8 cellular contexts compared by ENCODE assay signal in genomic region chr15:90232941-90233700, GRCh38. TPM values are rescaled to one million over a fixed set of nuclear protein-coding genes. Genes with fewer than 3 reads are reported as not detected.
A peak's percentile ranks its signal among the peaks of the same experiment; 100 is the strongest.
DNase-seq lines count a peak whose midpoint lies in the region; ATAC-seq and TF ChIP-seq lines count a peak whose summit lies in the region.

No MANE protein-coding gene starts in this region.

- H3K4me3 Mint-ChIP-seq in T-helper 2 cell treated with Interferon-gamma antibody and Interleukin-4, amounts not matched to agents 5 μg/mL and 100 μg/mL, for 36 hours: peak overlapping the region; percentile 96
- H3K4me3 Mint-ChIP-seq in MCF 10A (ENCODE audit: unreplicated experiment): peak overlapping the region; percentile 85

- CTCF ChIA-PET in MCF 10A (lab: Yijun Ruan, JAX): interaction anchor here (0.6 to 4.8 kb wide), 22 partner anchors 12 to 368 kb away, joined by 3 to 48 read pairs (median 4); partner anchors contain the start of genes ARPIN and TTLL13

- DNase-seq in DMS153 treated with DMSO at 0.1 percent for 48 hours (lab: John Stamatoyannopoulos, UW; ENCODE audit: unreplicated experiment): peak; percentile 1
- DNase-seq in HT-29 (ENCODE audit: low spot score): peak; percentile 96
- peak; percentile 73 for DNase-seq in T-helper 2 cell treated with Interferon-gamma antibody and Interleukin-4, amounts not matched to agents 5 μg/mL and 100 μg/mL, for 36 hours (ENCODE audit: low spot score)
- DNase-seq in MCF 10A (ENCODE audit: unreplicated experiment): peak; percentile 77
- DNase-seq in islet precursor cell: peak; percentile 86
- peak; percentile 38 to 61 for DNase-seq in stimulated activated CD4-positive, alpha-beta T cell treated with anti-CD3 and anti-CD28 coated beads, Interleukin-1b, Interleukin-23, amount 100 ng/mL, for 4 hours (ENCODE audit: low read depth in 2 of 2)
- DNase-seq in NCI-H1436 treated with DMSO at 0.1 percent for 48 hours (lab: John Stamatoyannopoulos, UW): no peak

- BruUV-seq in MCF 10A (replicated peaks; lab: Mats Ljungman, UMichigan): TSS peak; percentile 46

- POLR2A ChIA-PET in MCF 10A (lab: Yijun Ruan, JAX): interaction anchor here (0.6 to 4.7 kb wide), 31 partner anchors 9 to 755 kb away, joined by 3 to 66 read pairs (median 5); partner anchors contain the start of genes AP3S2, NGRN, SEMA4B and TTLL13

- H3K4me1 Mint-ChIP-seq in T-helper 2 cell treated with Interferon-gamma antibody and Interleukin-4, amounts not matched to agents 5 μg/mL and 100 μg/mL, for 36 hours (ENCODE audit: low read depth): peaks cover 36% of the 10 kb centered on the region
- peaks cover 19% of the 10 kb centered on the region for H3K4me1 Mint-ChIP-seq in MCF 10A (ENCODE audit: insufficient read depth, unreplicated experiment)

- no peaks in the 10 kb centered on the region for H3K27me3 Mint-ChIP-seq in T-helper 2 cell treated with Interferon-gamma antibody and Interleukin-4, amounts not matched to agents 5 μg/mL and 100 μg/mL, for 36 hours (ENCODE audit: low read depth)
- H3K27me3 Mint-ChIP-seq in MCF 10A (ENCODE audit: insufficient read depth, unreplicated experiment): no peaks in the 10 kb centered on the region

- intact Hi-C loops in MCF 10A (cut with micrococcal nuclease): loop anchor here (1.0 to 5.0 kb wide), 3 partner anchors 53 to 336 kb away; no protein-coding TSS in a partner anchor

- H3K36me3 Mint-ChIP-seq in T-helper 2 cell treated with Interferon-gamma antibody and Interleukin-4, amounts not matched to agents 5 μg/mL and 100 μg/mL, for 36 hours (ENCODE audit: low read depth): peaks cover 50% of the 10 kb centered on the region
- H3K36me3 Mint-ChIP-seq in MCF 10A (ENCODE audit: insufficient read depth, unreplicated experiment): peaks cover 36% of the 10 kb centered on the region

- peak; percentile 56 for TF ChIP-seq CTCF in MCF 10A (IDR thresholded peaks at IDR 0.05; ENCODE audit: unreplicated experiment)

- H3K27ac Mint-ChIP-seq in T-helper 2 cell treated with Interferon-gamma antibody and Interleukin-4, amounts not matched to agents 5 μg/mL and 100 μg/mL, for 36 hours: peak overlapping the region; percentile 95
- peak overlapping the region; percentile 12 for H3K27ac Mint-ChIP-seq in MCF 10A (ENCODE audit: low read depth, unreplicated experiment)

- ATAC-seq in GM21367 (IDR thresholded peaks at IDR 0.05; ENCODE audit: unreplicated experiment): peak; percentile 26

- no peaks in the 10 kb centered on the region for H3K9me3 Mint-ChIP-seq in T-helper 2 cell treated with Interferon-gamma antibody and Interleukin-4, amounts not matched to agents 5 μg/mL and 100 μg/mL, for 36 hours
- H3K9me3 Mint-ChIP-seq in MCF 10A (ENCODE audit: unreplicated experiment): no peaks in the 10 kb centered on the region

RNA-seq across cellular contexts. Expression of gene CIB1, which starts 0.6 kb away (rescaled TPM):
- 165 and 178 TPM in 2 replicates for total RNA-seq in HT-29 (2014; rRNA removed; shearing (Covaris generic))
- 45.6 and 50.5 TPM in 2 replicates for total RNA-seq in MCF 10A (2022)

RNA-seq across cellular contexts. Expression of gene GDPGP1, which starts 0.9 kb away (rescaled TPM):
- total RNA-seq in HT-29 (2014; rRNA removed; shearing (Covaris generic)): 13.7 and 15.1 TPM in 2 replicates
- 3.4 and 6.6 TPM in 2 replicates for total RNA-seq in MCF 10A (2022)

RNA-seq across cellular contexts. Expression of gene TTLL13, which starts 16.2 kb away (rescaled TPM):
- total RNA-seq in HT-29 (2014; rRNA removed; shearing (Covaris generic)): 0.03 and 0.28 TPM in 2 replicates
- 0.47 TPM in 1 of 2 replicates, not detected in the other for total RNA-seq in MCF 10A (2022)

RNA-seq across cellular contexts. Expression of gene SEMA4B, which starts 32.0 kb away (rescaled TPM):
- total RNA-seq in HT-29 (2014; rRNA removed; shearing (Covaris generic)): 198 and 272 TPM in 2 replicates
- 38.6 and 46.4 TPM in 2 replicates for total RNA-seq in MCF 10A (2022)

RNA-seq across cellular contexts. Expression of gene NGRN, which starts 32.4 kb away (rescaled TPM):
- 129 and 136 TPM in 2 replicates for total RNA-seq in HT-29 (2014; rRNA removed; shearing (Covaris generic))
- 70.5 and 77.0 TPM in 2 replicates for total RNA-seq in MCF 10A (2022)
